ENCODE assay signal across 1 cellular context in the genomic region with DNA sequence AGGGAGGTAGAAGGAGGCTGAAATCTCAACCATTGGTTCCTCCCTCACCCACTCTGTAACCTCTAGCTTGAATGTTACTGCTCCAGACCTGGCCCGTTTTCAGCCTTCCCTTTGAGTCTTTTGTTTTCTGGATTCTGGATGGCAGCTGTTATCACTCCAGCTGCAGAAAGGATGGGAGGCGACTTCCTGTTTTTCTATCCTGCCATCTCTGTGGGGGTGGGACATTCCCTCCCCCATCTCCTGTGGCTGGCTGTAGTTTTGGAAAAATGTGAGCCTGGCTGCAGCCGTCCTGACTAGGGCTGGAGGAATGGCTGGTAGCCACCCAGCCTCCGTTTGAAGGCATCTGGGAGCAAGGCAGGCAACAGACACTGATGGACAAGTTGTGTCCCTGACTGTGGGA.
TF ChIP-seq lines count a peak whose summit lies in the region.

No MANE protein-coding gene starts in this region.

TF ChIP-seq in K562, 482 proteins besides CTCF, POLR2A, EP300 and RAD21 (continued from another document):
- peak; percentile 33; the same call in 1 of the 2 replicates for TF ChIP-seq ETV1 (tag; conservative IDR thresholded peaks at IDR 0.05; ENCODE audit: low read depth)
- no peak for TF ChIP-seq MCM7 (IDR thresholded peaks at IDR 0.05)
- no peak for TF ChIP-seq ZNF324 (CRISPR knock-in tag; IDR thresholded peaks at IDR 0.05)
- no peak for TF ChIP-seq NONO (IDR thresholded peaks at IDR 0.05; ENCODE audit: low read depth in 2 of 2, low read length in 1 of 2)
- TF ChIP-seq, protein P1, sequence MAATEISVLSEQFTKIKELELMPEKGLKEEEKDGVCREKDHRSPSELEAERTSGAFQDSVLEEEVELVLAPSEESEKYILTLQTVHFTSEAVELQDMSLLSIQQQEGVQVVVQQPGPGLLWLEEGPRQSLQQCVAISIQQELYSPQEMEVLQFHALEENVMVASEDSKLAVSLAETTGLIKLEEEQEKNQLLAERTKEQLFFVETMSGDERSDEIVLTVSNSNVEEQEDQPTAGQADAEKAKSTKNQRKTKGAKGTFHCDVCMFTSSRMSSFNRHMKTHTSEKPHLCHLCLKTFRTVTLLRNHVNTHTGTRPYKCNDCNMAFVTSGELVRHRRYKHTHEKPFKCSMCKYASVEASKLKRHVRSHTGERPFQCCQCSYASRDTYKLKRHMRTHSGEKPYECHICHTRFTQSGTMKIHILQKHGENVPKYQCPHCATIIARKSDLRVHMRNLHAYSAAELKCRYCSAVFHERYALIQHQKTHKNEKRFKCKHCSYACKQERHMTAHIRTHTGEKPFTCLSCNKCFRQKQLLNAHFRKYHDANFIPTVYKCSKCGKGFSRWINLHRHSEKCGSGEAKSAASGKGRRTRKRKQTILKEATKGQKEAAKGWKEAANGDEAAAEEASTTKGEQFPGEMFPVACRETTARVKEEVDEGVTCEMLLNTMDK (IDR thresholded peaks at IDR 0.05; ENCODE audit: borderline replicate concordance, insufficient read depth, low read depth, low read length, poor library complexity, severe bottlenecking), result no peak
- TF ChIP-seq PHF20 (IDR thresholded peaks at IDR 0.05; ENCODE audit: partially characterized antibody), result no peak
- TF ChIP-seq, protein P2, sequence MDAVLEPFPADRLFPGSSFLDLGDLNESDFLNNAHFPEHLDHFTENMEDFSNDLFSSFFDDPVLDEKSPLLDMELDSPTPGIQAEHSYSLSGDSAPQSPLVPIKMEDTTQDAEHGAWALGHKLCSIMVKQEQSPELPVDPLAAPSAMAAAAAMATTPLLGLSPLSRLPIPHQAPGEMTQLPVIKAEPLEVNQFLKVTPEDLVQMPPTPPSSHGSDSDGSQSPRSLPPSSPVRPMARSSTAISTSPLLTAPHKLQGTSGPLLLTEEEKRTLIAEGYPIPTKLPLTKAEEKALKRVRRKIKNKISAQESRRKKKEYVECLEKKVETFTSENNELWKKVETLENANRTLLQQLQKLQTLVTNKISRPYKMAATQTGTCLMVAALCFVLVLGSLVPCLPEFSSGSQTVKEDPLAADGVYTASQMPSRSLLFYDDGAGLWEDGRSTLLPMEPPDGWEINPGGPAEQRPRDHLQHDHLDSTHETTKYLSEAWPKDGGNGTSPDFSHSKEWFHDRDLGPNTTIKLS (IDR thresholded peaks at IDR 0.05; ENCODE audit: borderline replicate concordance, low read depth), result no peak
- TF ChIP-seq RBM39 (optimal IDR thresholded peaks at IDR 0.05; ENCODE audit: low read depth, low read length), result peak; percentile 61
- TF ChIP-seq POLR2B (IDR thresholded peaks at IDR 0.05; ENCODE audit: low read depth, partially characterized antibody), result no peak
- TF ChIP-seq, protein P3, sequence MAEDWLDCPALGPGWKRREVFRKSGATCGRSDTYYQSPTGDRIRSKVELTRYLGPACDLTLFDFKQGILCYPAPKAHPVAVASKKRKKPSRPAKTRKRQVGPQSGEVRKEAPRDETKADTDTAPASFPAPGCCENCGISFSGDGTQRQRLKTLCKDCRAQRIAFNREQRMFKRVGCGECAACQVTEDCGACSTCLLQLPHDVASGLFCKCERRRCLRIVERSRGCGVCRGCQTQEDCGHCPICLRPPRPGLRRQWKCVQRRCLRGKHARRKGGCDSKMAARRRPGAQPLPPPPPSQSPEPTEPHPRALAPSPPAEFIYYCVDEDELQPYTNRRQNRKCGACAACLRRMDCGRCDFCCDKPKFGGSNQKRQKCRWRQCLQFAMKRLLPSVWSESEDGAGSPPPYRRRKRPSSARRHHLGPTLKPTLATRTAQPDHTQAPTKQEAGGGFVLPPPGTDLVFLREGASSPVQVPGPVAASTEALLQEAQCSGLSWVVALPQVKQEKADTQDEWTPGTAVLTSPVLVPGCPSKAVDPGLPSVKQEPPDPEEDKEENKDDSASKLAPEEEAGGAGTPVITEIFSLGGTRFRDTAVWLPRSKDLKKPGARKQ (CRISPR knock-in tag; IDR thresholded peaks at IDR 0.05), result no peak
- TF ChIP-seq SIN3B (IDR thresholded peaks at IDR 0.05; ENCODE audit: low read depth), result no peak
- no peak for TF ChIP-seq ZNF644 (tag; IDR thresholded peaks at IDR 0.05; ENCODE audit: low read depth)
- 0 out of 2 replicates have a peak, but pooled peaks have one; percentile 23 for TF ChIP-seq DPF2 (IDR thresholded peaks at IDR 0.05)
- peak; percentile 70 for TF ChIP-seq EGR1 (conservative IDR thresholded peaks at IDR 0.05)
- TF ChIP-seq, protein P4, sequence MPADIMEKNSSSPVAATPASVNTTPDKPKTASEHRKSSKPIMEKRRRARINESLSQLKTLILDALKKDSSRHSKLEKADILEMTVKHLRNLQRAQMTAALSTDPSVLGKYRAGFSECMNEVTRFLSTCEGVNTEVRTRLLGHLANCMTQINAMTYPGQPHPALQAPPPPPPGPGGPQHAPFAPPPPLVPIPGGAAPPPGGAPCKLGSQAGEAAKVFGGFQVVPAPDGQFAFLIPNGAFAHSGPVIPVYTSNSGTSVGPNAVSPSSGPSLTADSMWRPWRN (IDR thresholded peaks at IDR 0.05; ENCODE audit: low read depth), result no peak
- no peak for TF ChIP-seq PTTG1 (tag; IDR thresholded peaks at IDR 0.05; ENCODE audit: low read depth)
- TF ChIP-seq CCNT2 (IDR thresholded peaks at IDR 0.05; ENCODE audit: borderline replicate concordance, extremely low read depth, insufficient read length, low read depth, low read length), result no peak
- TF ChIP-seq DMBX1 (CRISPR knock-in tag; IDR thresholded peaks at IDR 0.05; ENCODE audit: borderline replicate concordance), result no peak
- TF ChIP-seq ZBTB17 (CRISPR knock-in tag; IDR thresholded peaks at IDR 0.05), result no peak
- TF ChIP-seq HNRNPLL (IDR thresholded peaks at IDR 0.05; ENCODE audit: low read depth, low read length, poor library complexity, severe bottlenecking), result no peak
- TF ChIP-seq RFX1 (IDR thresholded peaks at IDR 0.05), result no peak
- TF ChIP-seq, protein P5, sequence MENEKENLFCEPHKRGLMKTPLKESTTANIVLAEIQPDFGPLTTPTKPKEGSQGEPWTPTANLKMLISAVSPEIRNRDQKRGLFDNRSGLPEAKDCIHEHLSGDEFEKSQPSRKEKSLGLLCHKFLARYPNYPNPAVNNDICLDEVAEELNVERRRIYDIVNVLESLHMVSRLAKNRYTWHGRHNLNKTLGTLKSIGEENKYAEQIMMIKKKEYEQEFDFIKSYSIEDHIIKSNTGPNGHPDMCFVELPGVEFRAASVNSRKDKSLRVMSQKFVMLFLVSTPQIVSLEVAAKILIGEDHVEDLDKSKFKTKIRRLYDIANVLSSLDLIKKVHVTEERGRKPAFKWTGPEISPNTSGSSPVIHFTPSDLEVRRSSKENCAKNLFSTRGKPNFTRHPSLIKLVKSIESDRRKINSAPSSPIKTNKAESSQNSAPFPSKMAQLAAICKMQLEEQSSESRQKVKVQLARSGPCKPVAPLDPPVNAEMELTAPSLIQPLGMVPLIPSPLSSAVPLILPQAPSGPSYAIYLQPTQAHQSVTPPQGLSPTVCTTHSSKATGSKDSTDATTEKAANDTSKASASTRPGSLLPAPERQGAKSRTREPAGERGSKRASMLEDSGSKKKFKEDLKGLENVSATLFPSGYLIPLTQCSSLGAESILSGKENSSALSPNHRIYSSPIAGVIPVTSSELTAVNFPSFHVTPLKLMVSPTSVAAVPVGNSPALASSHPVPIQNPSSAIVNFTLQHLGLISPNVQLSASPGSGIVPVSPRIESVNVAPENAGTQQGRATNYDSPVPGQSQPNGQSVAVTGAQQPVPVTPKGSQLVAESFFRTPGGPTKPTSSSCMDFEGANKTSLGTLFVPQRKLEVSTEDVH (IDR thresholded peaks at IDR 0.05; ENCODE audit: low read depth, partially characterized antibody), result no peak
- no peak for TF ChIP-seq ZNF764 (CRISPR knock-in tag; IDR thresholded peaks at IDR 0.05; ENCODE audit: low read depth)
- no peak for TF ChIP-seq DIDO1 (tag; IDR thresholded peaks at IDR 0.05; ENCODE audit: low read depth)
- peak; percentile 12; the same call in 1 of the 2 replicates for TF ChIP-seq OTX1 (CRISPR knock-in tag; IDR thresholded peaks at IDR 0.05)
- TF ChIP-seq LEF1 (IDR thresholded peaks at IDR 0.05), result 0 out of 2 replicates have a peak, but pooled peaks have one; percentile 21
- no peak for TF ChIP-seq SIX5 (IDR thresholded peaks at IDR 0.05; ENCODE audit: borderline replicate concordance in 1 of 2, insufficient read depth in 1 of 2, low read depth in 1 of 2, low read length in 2 of 2)
- no peak for TF ChIP-seq ZNF41 (CRISPR knock-in tag; conservative IDR thresholded peaks at IDR 0.05)
- TF ChIP-seq ETV6 (IDR thresholded peaks at IDR 0.05; ENCODE audit: borderline replicate concordance in 1 of 2, low read depth in 2 of 2, low read length in 1 of 2), result no peak
- no peak for TF ChIP-seq ETV6 (CRISPR knock-in tag; IDR thresholded peaks at IDR 0.05; ENCODE audit: borderline replicate concordance)
- TF ChIP-seq ZFP1 (CRISPR knock-in tag; IDR thresholded peaks at IDR 0.05), result no peak
- no peak for TF ChIP-seq ZNF12 (CRISPR knock-in tag; IDR thresholded peaks at IDR 0.05)
- TF ChIP-seq, protein P6, sequence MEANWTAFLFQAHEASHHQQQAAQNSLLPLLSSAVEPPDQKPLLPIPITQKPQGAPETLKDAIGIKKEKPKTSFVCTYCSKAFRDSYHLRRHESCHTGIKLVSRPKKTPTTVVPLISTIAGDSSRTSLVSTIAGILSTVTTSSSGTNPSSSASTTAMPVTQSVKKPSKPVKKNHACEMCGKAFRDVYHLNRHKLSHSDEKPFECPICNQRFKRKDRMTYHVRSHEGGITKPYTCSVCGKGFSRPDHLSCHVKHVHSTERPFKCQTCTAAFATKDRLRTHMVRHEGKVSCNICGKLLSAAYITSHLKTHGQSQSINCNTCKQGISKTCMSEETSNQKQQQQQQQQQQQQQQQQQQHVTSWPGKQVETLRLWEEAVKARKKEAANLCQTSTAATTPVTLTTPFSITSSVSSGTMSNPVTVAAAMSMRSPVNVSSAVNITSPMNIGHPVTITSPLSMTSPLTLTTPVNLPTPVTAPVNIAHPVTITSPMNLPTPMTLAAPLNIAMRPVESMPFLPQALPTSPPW (CRISPR knock-in tag; IDR thresholded peaks at IDR 0.05), result peak; percentile 36; the same call in 1 of the 2 replicates
- TF ChIP-seq HDAC1 (IDR thresholded peaks at IDR 0.05), result no peak
- TF ChIP-seq HDGF (IDR thresholded peaks at IDR 0.05), result no peak
- TF ChIP-seq CTBP1 (IDR thresholded peaks at IDR 0.05; ENCODE audit: borderline replicate concordance), result peak; percentile 94
- TF ChIP-seq, protein P7, sequence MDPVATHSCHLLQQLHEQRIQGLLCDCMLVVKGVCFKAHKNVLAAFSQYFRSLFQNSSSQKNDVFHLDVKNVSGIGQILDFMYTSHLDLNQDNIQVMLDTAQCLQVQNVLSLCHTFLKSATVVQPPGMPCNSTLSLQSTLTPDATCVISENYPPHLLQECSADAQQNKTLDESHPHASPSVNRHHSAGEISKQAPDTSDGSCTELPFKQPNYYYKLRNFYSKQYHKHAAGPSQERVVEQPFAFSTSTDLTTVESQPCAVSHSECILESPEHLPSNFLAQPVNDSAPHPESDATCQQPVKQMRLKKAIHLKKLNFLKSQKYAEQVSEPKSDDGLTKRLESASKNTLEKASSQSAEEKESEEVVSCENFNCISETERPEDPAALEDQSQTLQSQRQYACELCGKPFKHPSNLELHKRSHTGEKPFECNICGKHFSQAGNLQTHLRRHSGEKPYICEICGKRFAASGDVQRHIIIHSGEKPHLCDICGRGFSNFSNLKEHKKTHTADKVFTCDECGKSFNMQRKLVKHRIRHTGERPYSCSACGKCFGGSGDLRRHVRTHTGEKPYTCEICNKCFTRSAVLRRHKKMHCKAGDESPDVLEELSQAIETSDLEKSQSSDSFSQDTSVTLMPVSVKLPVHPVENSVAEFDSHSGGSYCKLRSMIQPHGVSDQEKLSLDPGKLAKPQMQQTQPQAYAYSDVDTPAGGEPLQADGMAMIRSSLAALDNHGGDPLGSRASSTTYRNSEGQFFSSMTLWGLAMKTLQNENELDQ (CRISPR knock-in tag; IDR thresholded peaks at IDR 0.05; ENCODE audit: borderline replicate concordance), result no peak
- TF ChIP-seq, protein P8, sequence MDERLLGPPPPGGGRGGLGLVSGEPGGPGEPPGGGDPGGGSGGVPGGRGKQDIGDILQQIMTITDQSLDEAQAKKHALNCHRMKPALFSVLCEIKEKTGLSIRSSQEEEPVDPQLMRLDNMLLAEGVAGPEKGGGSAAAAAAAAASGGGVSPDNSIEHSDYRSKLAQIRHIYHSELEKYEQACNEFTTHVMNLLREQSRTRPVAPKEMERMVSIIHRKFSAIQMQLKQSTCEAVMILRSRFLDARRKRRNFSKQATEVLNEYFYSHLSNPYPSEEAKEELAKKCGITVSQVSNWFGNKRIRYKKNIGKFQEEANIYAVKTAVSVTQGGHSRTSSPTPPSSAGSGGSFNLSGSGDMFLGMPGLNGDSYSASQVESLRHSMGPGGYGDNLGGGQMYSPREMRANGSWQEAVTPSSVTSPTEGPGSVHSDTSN (CRISPR knock-in tag; IDR thresholded peaks at IDR 0.05; ENCODE audit: low read depth), result no peak
- TF ChIP-seq, protein P8 (tag; conservative IDR thresholded peaks at IDR 0.05; ENCODE audit: low read depth), result no peak
- no peak for TF ChIP-seq MAFF (IDR thresholded peaks at IDR 0.05; ENCODE audit: low read length)
- no peak for TF ChIP-seq FOXA1 (IDR thresholded peaks at IDR 0.05; ENCODE audit: borderline replicate concordance)
- TF ChIP-seq YY1 (IDR thresholded peaks at IDR 0.05; ENCODE audit: borderline replicate concordance in 1 of 3, control insufficient read depth in 1 of 3, extremely low read depth in 1 of 3, insufficient read depth in 3 of 3, insufficient read length in 1 of 3, insufficient replicate concordance in 2 of 3, low read depth in 1 of 3, low read length in 2 of 3), result no peak
- TF ChIP-seq TFAM (CRISPR knock-in tag; conservative IDR thresholded peaks at IDR 0.05), result no peak
- TF ChIP-seq ZNF165 (CRISPR knock-in tag; IDR thresholded peaks at IDR 0.05; ENCODE audit: borderline replicate concordance), result no peak
- no peak for TF ChIP-seq ZNF354B (CRISPR knock-in tag; IDR thresholded peaks at IDR 0.05)
- TF ChIP-seq SMARCE1 (IDR thresholded peaks at IDR 0.05), result peak; percentile 78
- TF ChIP-seq, protein P9, sequence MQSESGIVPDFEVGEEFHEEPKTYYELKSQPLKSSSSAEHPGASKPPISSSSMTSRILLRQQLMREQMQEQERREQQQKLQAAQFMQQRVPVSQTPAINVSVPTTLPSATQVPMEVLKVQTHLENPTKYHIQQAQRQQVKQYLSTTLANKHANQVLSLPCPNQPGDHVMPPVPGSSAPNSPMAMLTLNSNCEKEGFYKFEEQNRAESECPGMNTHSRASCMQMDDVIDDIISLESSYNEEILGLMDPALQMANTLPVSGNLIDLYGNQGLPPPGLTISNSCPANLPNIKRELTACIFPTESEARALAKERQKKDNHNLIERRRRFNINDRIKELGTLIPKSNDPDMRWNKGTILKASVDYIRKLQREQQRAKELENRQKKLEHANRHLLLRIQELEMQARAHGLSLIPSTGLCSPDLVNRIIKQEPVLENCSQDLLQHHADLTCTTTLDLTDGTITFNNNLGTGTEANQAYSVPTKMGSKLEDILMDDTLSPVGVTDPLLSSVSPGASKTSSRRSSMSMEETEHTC (IDR thresholded peaks at IDR 0.05), result no peak
- no peak for TF ChIP-seq ZNF263 (CRISPR knock-in tag; IDR thresholded peaks at IDR 0.05; ENCODE audit: borderline replicate concordance)
